Comparison of ENCODE assay signal across 8 cellular contexts in genomic region chr11:117232022-117232878, GRCh38. TPM values are rescaled to one million over a fixed set of nuclear protein-coding genes. Genes with fewer than 3 reads are reported as not detected.
DNase-seq lines count a peak whose midpoint lies in the region; ATAC-seq and TF ChIP-seq lines count a peak whose summit lies in the region.

A gene with protein sequence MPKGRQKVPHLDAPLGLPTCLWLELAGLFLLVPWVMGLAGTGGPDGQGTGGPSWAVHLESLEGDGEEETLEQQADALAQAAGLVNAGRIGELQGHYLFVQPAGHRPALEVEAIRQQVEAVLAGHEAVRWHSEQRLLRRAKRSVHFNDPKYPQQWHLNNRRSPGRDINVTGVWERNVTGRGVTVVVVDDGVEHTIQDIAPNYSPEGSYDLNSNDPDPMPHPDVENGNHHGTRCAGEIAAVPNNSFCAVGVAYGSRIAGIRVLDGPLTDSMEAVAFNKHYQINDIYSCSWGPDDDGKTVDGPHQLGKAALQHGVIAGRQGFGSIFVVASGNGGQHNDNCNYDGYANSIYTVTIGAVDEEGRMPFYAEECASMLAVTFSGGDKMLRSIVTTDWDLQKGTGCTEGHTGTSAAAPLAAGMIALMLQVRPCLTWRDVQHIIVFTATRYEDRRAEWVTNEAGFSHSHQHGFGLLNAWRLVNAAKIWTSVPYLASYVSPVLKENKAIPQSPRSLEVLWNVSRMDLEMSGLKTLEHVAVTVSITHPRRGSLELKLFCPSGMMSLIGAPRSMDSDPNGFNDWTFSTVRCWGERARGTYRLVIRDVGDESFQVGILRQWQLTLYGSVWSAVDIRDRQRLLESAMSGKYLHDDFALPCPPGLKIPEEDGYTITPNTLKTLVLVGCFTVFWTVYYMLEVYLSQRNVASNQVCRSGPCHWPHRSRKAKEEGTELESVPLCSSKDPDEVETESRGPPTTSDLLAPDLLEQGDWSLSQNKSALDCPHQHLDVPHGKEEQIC (minus strand): TSS chr11:117232073. CDS start chr11:117229844, 2,229 bp downstream.
RNF214 (plus strand) TSS chr11:117232671; CDS start chr11:117234273, 1,602 bp downstream.

- TF ChIP-seq CTCF in AG04450 (IDR thresholded peaks at IDR 0.05; ENCODE audit: low read depth, low read length): peak; percentile 64
- TF ChIP-seq CTCF in coronary artery (IDR thresholded peaks at IDR 0.05): peak; percentile 98

- H3K9me3 ChIP-seq in AG04450 (ENCODE audit: control insufficient read depth, insufficient read depth, low read length): peaks cover 3% of the 10 kb centered on the region; the same call in 1 of the 2 replicates

- peak; percentile 58 for ATAC-seq in GM18861 (IDR thresholded peaks at IDR 0.05; ENCODE audit: unreplicated experiment)
- ATAC-seq in HG03097 (IDR thresholded peaks at IDR 0.05; ENCODE audit: low FRiP score, unreplicated experiment): peak; percentile 61

- peak within 1 kb of the TSS; percentile 96 for H3K4me3 ChIP-seq in AG04450 (ENCODE audit: low read depth, low read length)
- H3K4me3 ChIP-seq in coronary artery: peak within 1 kb of the TSS; percentile 89

- no peaks in the 10 kb centered on the region for H3K27me3 ChIP-seq in AG04450 (ENCODE audit: control insufficient read depth, insufficient read depth, low read length)

- peak within 1 kb of the TSS; percentile 86 for H3K27ac ChIP-seq in AG04450 (ENCODE audit: low read depth, low read length)
- H3K27ac ChIP-seq in coronary artery: peak within 1 kb of the TSS; percentile 83 to 96

- DNase-seq in AG04450 (ENCODE audit: low read depth, low spot score) (no peak), NCI-H345 (lab: John Stamatoyannopoulos, UW) (peak; percentile 86), coronary artery (ENCODE audit: low spot score) (peak; percentile 78), left kidney (ENCODE audit: low read depth, low spot score) (peak; percentile 93)
- DNase-seq in activated CD4-positive, alpha-beta T cell treated with anti-CD3 and anti-CD28 coated beads for 4 hours: peak; percentile 69 to 77
- peak; percentile 77 to 80 for DNase-seq in stimulated activated CD4-positive, alpha-beta T cell treated with anti-CD3 and anti-CD28 coated beads, Interleukin-2, amount 100 ng/mL, for 24 hours

- POLR2A ChIA-PET in AG04450 (lab: Yijun Ruan, JAX): interaction anchor here (0.7 to 1.3 kb wide), 6 partner anchors 10 to 57 kb away, joined by 3 to 5 read pairs (median 4); partner anchors contain the start of gene SIDT2

- CTCF ChIA-PET in AG04450 (lab: Charles Lee): interaction anchor here (0.6 to 2.5 kb wide), 13 partner anchors 10 to 442 kb away, joined by 3 to 16 read pairs (median 4); no protein-coding TSS in a partner anchor

RNA-seq across cellular contexts. Expression of the first gene that starts in this region (rescaled TPM):
- polyA plus RNA-seq in AG04450 (2011; rRNA removed): 23.5 and 26.9 TPM in 2 replicates
- 35.1 and 40.0 TPM in 2 replicates for polyA minus RNA-seq in AG04450 (2011; rRNA and poly(A)+ RNA removed)

RNA-seq across cellular contexts. Expression of gene RNF214, which starts in this region (rescaled TPM):
- polyA plus RNA-seq in AG04450 (2011; rRNA removed): 15.1 and 15.2 TPM in 2 replicates
- 42.4 and 52.5 TPM in 2 replicates for polyA minus RNA-seq in AG04450 (2011; rRNA and poly(A)+ RNA removed)
